1 cellular context compared by ENCODE assay signal in genomic region chr12:109477185-109477962, GRCh38.
A peak's percentile ranks its signal among the peaks of the same experiment; 100 is the strongest.
TF ChIP-seq lines count a peak whose summit lies in the region.

TSS of gene KCTD10 (minus strand) at chr12:109477300. CDS start at chr12:109477262, 38 bp downstream.
A gene with protein sequence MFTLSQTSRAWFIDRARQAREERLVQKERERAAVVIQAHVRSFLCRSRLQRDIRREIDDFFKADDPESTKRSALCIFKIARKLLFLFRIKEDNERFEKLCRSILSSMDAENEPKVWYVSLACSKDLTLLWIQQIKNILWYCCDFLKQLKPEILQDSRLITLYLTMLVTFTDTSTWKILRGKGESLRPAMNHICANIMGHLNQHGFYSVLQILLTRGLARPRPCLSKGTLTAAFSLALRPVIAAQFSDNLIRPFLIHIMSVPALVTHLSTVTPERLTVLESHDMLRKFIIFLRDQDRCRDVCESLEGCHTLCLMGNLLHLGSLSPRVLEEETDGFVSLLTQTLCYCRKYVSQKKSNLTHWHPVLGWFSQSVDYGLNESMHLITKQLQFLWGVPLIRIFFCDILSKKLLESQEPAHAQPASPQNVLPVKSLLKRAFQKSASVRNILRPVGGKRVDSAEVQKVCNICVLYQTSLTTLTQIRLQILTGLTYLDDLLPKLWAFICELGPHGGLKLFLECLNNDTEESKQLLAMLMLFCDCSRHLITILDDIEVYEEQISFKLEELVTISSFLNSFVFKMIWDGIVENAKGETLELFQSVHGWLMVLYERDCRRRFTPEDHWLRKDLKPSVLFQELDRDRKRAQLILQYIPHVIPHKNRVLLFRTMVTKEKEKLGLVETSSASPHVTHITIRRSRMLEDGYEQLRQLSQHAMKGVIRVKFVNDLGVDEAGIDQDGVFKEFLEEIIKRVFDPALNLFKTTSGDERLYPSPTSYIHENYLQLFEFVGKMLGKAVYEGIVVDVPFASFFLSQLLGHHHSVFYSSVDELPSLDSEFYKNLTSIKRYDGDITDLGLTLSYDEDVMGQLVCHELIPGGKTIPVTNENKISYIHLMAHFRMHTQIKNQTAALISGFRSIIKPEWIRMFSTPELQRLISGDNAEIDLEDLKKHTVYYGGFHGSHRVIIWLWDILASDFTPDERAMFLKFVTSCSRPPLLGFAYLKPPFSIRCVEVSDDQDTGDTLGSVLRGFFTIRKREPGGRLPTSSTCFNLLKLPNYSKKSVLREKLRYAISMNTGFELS (plus strand): TSS chr12:109477634. CDS start chr12:109483552, 5,918 bp downstream.

TF ChIP-seq in IMR-90, 13 proteins besides CTCF, POLR2A, EP300 and RAD21 (continued from another document):
- TF ChIP-seq MAFK (IDR thresholded peaks at IDR 0.05; ENCODE audit: low read depth, low read length) (no peak), CEBPB (IDR thresholded peaks at IDR 0.05; ENCODE audit: low read depth, low read length) (no peak), SMC3 (IDR thresholded peaks at IDR 0.05; ENCODE audit: low read depth, low read length) (peak; percentile 26; the same call in 1 of the 2 replicates), RCOR1 (IDR thresholded peaks at IDR 0.05; ENCODE audit: insufficient replicate concordance, low read length) (no peak), FOS (IDR thresholded peaks at IDR 0.05; ENCODE audit: low read depth, low read length) (no peak), MXI1 (IDR thresholded peaks at IDR 0.05; ENCODE audit: borderline replicate concordance, low read depth, low read length) (peak; percentile 51; the same call in 1 of the 2 replicates), MAZ (IDR thresholded peaks at IDR 0.05; ENCODE audit: borderline replicate concordance, low read depth, low read length) (peak; percentile 83), CHD1 (IDR thresholded peaks at IDR 0.05; ENCODE audit: low read depth, low read length) (no peak), NFE2L2 (IDR thresholded peaks at IDR 0.05; ENCODE audit: low read depth, low read length) (no peak)
- TF ChIP-seq, protein P1, sequence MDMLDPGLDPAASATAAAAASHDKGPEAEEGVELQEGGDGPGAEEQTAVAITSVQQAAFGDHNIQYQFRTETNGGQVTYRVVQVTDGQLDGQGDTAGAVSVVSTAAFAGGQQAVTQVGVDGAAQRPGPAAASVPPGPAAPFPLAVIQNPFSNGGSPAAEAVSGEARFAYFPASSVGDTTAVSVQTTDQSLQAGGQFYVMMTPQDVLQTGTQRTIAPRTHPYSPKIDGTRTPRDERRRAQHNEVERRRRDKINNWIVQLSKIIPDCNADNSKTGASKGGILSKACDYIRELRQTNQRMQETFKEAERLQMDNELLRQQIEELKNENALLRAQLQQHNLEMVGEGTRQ (IDR thresholded peaks at IDR 0.05; ENCODE audit: low read depth, low read length): no peak
